In the genomic region with DNA sequence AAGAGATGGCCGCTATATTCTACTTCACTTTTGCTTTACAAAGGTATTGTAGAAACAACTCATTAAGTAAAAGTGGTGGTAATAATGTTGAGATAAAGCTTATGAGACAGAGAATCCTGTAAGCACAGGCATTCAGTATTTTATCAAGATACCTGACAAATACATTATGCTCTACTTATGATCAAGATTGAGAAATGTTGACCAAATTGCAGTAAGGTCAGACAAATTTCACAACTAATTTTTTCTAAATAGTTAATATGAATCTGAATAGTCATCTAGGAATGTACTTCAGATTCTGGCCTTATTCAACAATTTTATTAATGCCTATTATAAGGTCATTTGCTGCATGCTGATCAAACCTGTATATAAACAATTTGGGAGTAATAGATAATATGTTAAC, we compare ENCODE assay signal across 29 cellular contexts.
"Had no signal": no experiment of that assay in that cellular context is flagged by ENCODE, and none has a peak within 500 bp of the region (broad histone marks: within the 10 kb centered on the region; RNA-seq: fewer than 3 reads in every experiment).

No MANE protein-coding gene starts in this region.

- H3K9me3 ChIP-seq: adrenal gland, ascending aorta, breast epithelium, gastroesophageal sphincter had no signal

- H3K27ac ChIP-seq: adrenal gland, ascending aorta, breast epithelium, cardiac muscle cell, coronary artery, dorsolateral prefrontal cortex, gastroesophageal sphincter, heart right ventricle had no signal

- H3K36me3 ChIP-seq: adrenal gland, ascending aorta, breast epithelium, cardiac muscle cell, gastroesophageal sphincter, heart right ventricle had no signal

- ATAC-seq: activated CD4-positive, alpha-beta T cell treated with anti-CD3 and anti-CD28 coated beads for 36 hours; activated CD8-positive, alpha-beta memory T cell treated with anti-CD3 and anti-CD28 coated beads, Interleukin-2, amount 10 ng/mL, durations not matched to agents 7 days and 5 days; activated CD8-positive, alpha-beta T cell treated with anti-CD3 and anti-CD28 coated beads, Interleukin-2, amount 10 ng/mL, durations not matched to agents 7 days and 5 days; activated naive CD8-positive, alpha-beta T cell treated with anti-CD3 and anti-CD28 coated beads, Interleukin-2, amount 50 U/mL, for 24 hours; esophagus mucosa; gastroesophageal sphincter; heart right ventricle had no signal

- H3K4me1 ChIP-seq: adrenal gland, breast epithelium had no signal

- H3K4me3 ChIP-seq: adrenal gland, ascending aorta, breast epithelium, cardiac muscle cell, coronary artery, dorsolateral prefrontal cortex, gastroesophageal sphincter, heart right ventricle had no signal

- H3K27me3 ChIP-seq: adrenal gland, ascending aorta, breast epithelium, cardiac muscle cell, dorsolateral prefrontal cortex, gastroesophageal sphincter, heart right ventricle had no signal

- DNase-seq: activated CD4-positive, alpha-beta memory T cell treated with anti-CD3 and anti-CD28 coated beads for 36 hours; activated CD4-positive, alpha-beta T cell treated with anti-CD3 and anti-CD28 coated beads for 36 hours; activated CD4-positive, alpha-beta T cell treated with anti-CD3 and anti-CD28 coated beads, Interleukin-2, amount 10 ng/mL, durations not matched to agents 24 days and 14 days; activated CD4-positive, CD25-positive, alpha-beta regulatory T cell; activated CD4-positive, CD25-positive, alpha-beta regulatory T cell treated with anti-CD3 and anti-CD28 coated beads, Interleukin-2, amount 50 U/mL, for 72 hours; activated CD8-positive, alpha-beta memory T cell treated with anti-CD3 and anti-CD28 coated beads, Interleukin-2, amount 10 ng/mL, durations not matched to agents 7 days and 5 days; activated CD8-positive, alpha-beta memory T cell treated with anti-CD3 and anti-CD28 coated beads, Interleukin-2, amount 50 U/mL, for 4 hours; activated CD8-positive, alpha-beta T cell treated with anti-CD3 and anti-CD28 coated beads, Interleukin-2, amount 10 ng/mL, durations not matched to agents 7 days and 5 days; activated effector memory CD4-positive, alpha-beta T cell treated with anti-CD3 and anti-CD28 coated beads, Interleukin-2, amount 50 U/mL, for 16 hours; activated naive CD4-positive, alpha-beta T cell treated with anti-CD3 and anti-CD28 coated beads for 36 hours; activated naive CD8-positive, alpha-beta T cell treated with anti-CD3 and anti-CD28 coated beads for 36 hours; activated naive CD8-positive, alpha-beta T cell treated with anti-CD3 and anti-CD28 coated beads, Interleukin-2, amount 50 U/mL, for 24 hours; activated T-cell treated with anti-CD3 and anti-CD28 coated beads, Interleukin-2, amount 50 U/mL, for 1 hour; activated T-cell treated with anti-CD3 and anti-CD28 coated beads, Interleukin-2, amount 50 U/mL, for 48 hours; adrenal gland; central memory CD4-positive, alpha-beta T cell; cerebellar nuclear complex; dorsolateral prefrontal cortex; effector memory CD4-positive, alpha-beta T cell; endodermal cell; foreskin melanocyte; heart right ventricle; T-helper 2 cell had no signal
